ENCODE assay signal across 1 cellular context in the genomic region with DNA sequence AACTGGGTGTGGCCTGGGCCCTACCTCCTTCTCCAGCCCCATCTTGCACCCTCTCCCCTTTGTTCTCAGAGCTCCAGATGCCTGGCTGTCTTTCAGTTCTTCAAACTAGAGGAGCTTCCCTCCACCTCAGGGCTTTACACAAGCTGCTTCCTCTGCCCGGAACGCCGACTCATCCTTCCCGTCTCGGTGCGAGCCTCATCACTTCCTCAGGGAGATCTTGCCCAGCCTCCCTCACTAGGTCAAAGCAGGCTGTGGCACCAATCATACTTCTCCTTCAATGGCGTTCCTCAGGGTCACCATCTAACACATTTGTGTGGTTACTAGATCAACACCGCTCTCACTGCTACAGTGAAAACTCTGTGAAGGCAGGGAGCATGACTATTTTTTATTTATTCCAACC.
TF ChIP-seq lines count a peak whose summit lies in the region.

No MANE protein-coding gene starts in this region.

TF ChIP-seq in GM12878, 131 proteins besides CTCF, POLR2A, EP300 and RAD21 (continued from another document):
- TF ChIP-seq, protein P1, sequence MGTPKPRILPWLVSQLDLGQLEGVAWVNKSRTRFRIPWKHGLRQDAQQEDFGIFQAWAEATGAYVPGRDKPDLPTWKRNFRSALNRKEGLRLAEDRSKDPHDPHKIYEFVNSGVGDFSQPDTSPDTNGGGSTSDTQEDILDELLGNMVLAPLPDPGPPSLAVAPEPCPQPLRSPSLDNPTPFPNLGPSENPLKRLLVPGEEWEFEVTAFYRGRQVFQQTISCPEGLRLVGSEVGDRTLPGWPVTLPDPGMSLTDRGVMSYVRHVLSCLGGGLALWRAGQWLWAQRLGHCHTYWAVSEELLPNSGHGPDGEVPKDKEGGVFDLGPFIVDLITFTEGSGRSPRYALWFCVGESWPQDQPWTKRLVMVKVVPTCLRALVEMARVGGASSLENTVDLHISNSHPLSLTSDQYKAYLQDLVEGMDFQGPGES (IDR thresholded peaks at IDR 0.05) = no peak
- TF ChIP-seq NR2F1 (conservative IDR thresholded peaks at IDR 0.05) (no peak), SIX5 (IDR thresholded peaks at IDR 0.05; ENCODE audit: low read depth, low read length, severe bottlenecking) (no peak), CHD4 (IDR thresholded peaks at IDR 0.05) (no peak)
